In the genomic region with DNA sequence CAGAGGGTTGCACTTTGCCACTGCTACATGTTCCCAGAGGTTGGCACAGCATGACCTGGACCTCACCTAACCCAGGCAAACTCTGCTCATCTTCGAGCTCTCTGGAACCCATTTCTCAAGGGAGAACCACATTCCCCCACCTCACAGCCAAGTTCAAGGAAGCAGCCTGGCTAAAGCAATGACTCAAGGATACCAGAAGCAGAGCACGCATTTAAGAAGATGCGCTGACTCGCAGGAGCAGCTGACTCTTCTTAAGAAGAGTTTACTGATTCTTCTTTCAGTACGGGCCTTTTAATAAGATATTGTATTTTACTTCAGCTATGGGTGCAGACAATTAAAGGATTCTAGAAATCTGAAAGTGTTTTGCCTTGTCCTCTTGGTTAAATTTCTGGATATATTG, we compare ENCODE assay signal across 22 cellular contexts. TPM values are rescaled to one million over a fixed set of nuclear protein-coding genes. Genes with fewer than 3 reads are reported as not detected.
"Had no signal": no experiment of that assay in that cellular context is flagged by ENCODE, and none has a peak within 500 bp of the region (broad histone marks: within the 10 kb centered on the region; RNA-seq: fewer than 3 reads in every experiment).

No MANE protein-coding gene starts in this region.

- H3K4me1 ChIP-seq: foreskin keratinocyte had no signal

- H3K9me3 ChIP-seq: body of pancreas, left lung, right lobe of liver, thoracic aorta had no signal

- H3K27me3 ChIP-seq: body of pancreas, foreskin keratinocyte, right lobe of liver had no signal

- DNase-seq: activated CD4-positive, alpha-beta memory T cell treated with anti-CD3 and anti-CD28 coated beads for 36 hours; activated CD4-positive, alpha-beta T cell treated with anti-CD3 and anti-CD28 coated beads for 48 hours; activated effector memory CD4-positive, alpha-beta T cell treated with Interleukin-2 at 50 U/mL for 16 hours; activated naive CD4-positive, alpha-beta T cell treated with anti-CD3 and anti-CD28 coated beads for 36 hours; activated naive CD8-positive, alpha-beta T cell treated with anti-CD3 and anti-CD28 coated beads, Interleukin-2, amount 10 ng/mL, durations not matched to agents 7 days and 5 days; activated T-cell treated with anti-CD3 and anti-CD28 coated beads, Interleukin-2, amount 50 U/mL, for 72 hours; amygdala; body of pancreas; effector CD4-positive, alpha-beta T cell; erythroblast; foreskin keratinocyte; kidney; left lung; naive thymus-derived CD4-positive, alpha-beta T cell; posterior cingulate gyrus; right lobe of liver; small intestine; stimulated activated CD4-positive, alpha-beta T cell treated with anti-CD3 and anti-CD28 coated beads, Interleukin-15, amount 100 ng/mL, for 24 hours; T-helper 17 cell had no signal

- H3K4me3 ChIP-seq: body of pancreas, left lung, lung, neural progenitor cell, right lobe of liver, thoracic aorta had no signal

- H3K36me3 ChIP-seq: neural progenitor cell had no signal

- H3K27ac ChIP-seq: body of pancreas, foreskin keratinocyte, left lung, neural progenitor cell, right lobe of liver, thoracic aorta had no signal

RNA-seq across cellular contexts. Expression of a gene that starts 4.1 kb away (rescaled TPM):
- total RNA-seq: activated naive CD4-positive, alpha-beta T cell treated with anti-CD3 and anti-CD28 coated beads for 36 hours had no signal
